26 cellular contexts compared by ENCODE assay signal in the genomic region with DNA sequence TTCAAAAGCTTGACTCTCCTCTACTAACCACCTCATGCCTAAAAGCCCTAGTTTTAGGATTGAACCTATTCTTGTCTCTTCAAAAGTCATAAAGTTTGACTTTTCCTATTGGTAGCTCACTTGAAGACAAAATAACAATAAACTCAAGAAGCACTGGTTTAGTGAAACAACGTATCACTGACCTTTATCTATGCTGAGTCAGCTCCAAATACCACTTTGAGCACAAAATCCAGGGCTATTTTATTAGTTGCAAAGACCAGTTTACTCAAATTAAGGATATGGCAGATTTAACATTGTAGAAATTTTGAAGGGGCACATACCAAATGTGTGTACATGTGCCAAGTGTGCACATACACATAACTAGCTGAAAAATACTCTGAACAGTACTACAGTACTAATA. TPM values are rescaled to one million over a fixed set of nuclear protein-coding genes. Genes with fewer than 3 reads are reported as not detected.
"Had no signal": no experiment of that assay in that cellular context is flagged by ENCODE, and none has a peak within 500 bp of the region (broad histone marks: within the 10 kb centered on the region; RNA-seq: fewer than 3 reads in every experiment).

No MANE protein-coding gene starts in this region.

- H3K4me1 Mint-ChIP-seq: IgD-negative memory B cell, T-cell had no signal

- H3K4me2 ChIP-seq: SK-N-SH had no signal

- ATAC-seq: T-cell had no signal

- H3K36me3 ChIP-seq: MG63 had no signal

- H3K9me3 ChIP-seq: MG63, SK-N-SH had no signal

- H3K27ac Mint-ChIP-seq: IgD-negative memory B cell; T-cell; T-helper 1 cell treated with Interleukin-12 subunit alpha and Interleukin-12 subunit beta and Interleukin-4 antibody, amounts not matched to agents 30 μg/mL and 1 μg/mL, for 36 hours had no signal

- H3K27me3 ChIP-seq: MG63 had no signal

- H3K36me3 Mint-ChIP-seq: IgD-negative memory B cell, T-cell had no signal

- H3K4me3 ChIP-seq: MG63 had no signal

- H3K27me3 Mint-ChIP-seq: IgD-negative memory B cell, T-cell had no signal

- H3K9ac ChIP-seq: SK-N-SH had no signal

- H3K4me3 Mint-ChIP-seq: IgD-negative memory B cell; T-cell; T-helper 1 cell treated with Interleukin-12 subunit alpha and Interleukin-12 subunit beta and Interleukin-4 antibody, amounts not matched to agents 30 μg/mL and 1 μg/mL, for 36 hours had no signal

- FAIRE-seq: RCC 7860 had no signal

- DNase-seq: Karpas-422, KBM-7, MG63, NCI-H1092, NCI-H1105 treated with DMSO at 0.1 percent for 48 hours, NCI-H1417 treated with DMSO at 0.1 percent for 48 hours, NCI-H146, NCI-H1694 treated with DMSO at 0.1 percent for 48 hours, NCI-H1930, NCI-H2081, NCI-H2107, NCI-H2227 treated with DMSO at 0.1 percent for 48 hours, NCI-H524, NCI-H69, NCI-H774, Right ventricle myocardium superior, RPMI8226, SIG-M5, SK-N-SH, SW 1271, T-cell had no signal

RNA-seq across cellular contexts. Expression of gene PIK3C2G, which starts 45.0 kb away (rescaled TPM):
- total RNA-seq: HT-29, Right ventricle myocardium superior, SK-MEL-5, T-cell had no signal
- polyA plus RNA-seq: IgD-negative memory B cell had no signal
